ENCODE assay signal across 10 cellular contexts in genomic region chr11:66970371-66970807, GRCh38. TPM values are rescaled to one million over a fixed set of nuclear protein-coding genes. Genes with fewer than 3 reads are reported as not detected.
DNase-seq lines count a peak whose midpoint lies in the region; ATAC-seq and TF ChIP-seq lines count a peak whose summit lies in the region.
"Had no signal": no experiment of that assay in that cellular context is flagged by ENCODE, and none has a peak within 500 bp of the region (broad histone marks: within the 10 kb centered on the region; RNA-seq: fewer than 3 reads in every experiment).

No MANE protein-coding gene starts in this region.

- no peaks in the 10 kb centered on the region for H3K9me3 ChIP-seq in HEK293 (ENCODE audit: control insufficient read depth, insufficient read depth, low read depth, low read length)
- H3K9me3 ChIP-seq in fibroblast of lung (ENCODE audit: control insufficient read depth, insufficient read depth, low read depth, low read length), result no peaks in the 10 kb centered on the region
- H3K9me3 ChIP-seq in smooth muscle cell (replicated peaks; ENCODE audit: low read depth), result no peaks in the 10 kb centered on the region
- no peaks in the 10 kb centered on the region for H3K9me3 ChIP-seq in MM.1S (replicated peaks; ENCODE audit: insufficient read depth, low read length)
- H3K9me3 ChIP-seq: mucosa of descending colon had no signal

- H3K4me3 ChIP-seq in HEK293 (ENCODE audit: low read depth, low read length) (no peak overlapping the region), fibroblast of lung (replicated peaks in 1 of 4; ENCODE audit: control extremely low read depth in 1 of 4, insufficient read depth in 1 of 4, low read depth in 3 of 4, low read length in 4 of 4) (no peak overlapping the region), smooth muscle cell (no peak overlapping the region), MM.1S (ENCODE audit: low read length) (no peak overlapping the region)
- H3K4me3 ChIP-seq: mucosa of descending colon had no signal

- no peaks in the 10 kb centered on the region for H3K79me2 ChIP-seq in fibroblast of lung (ENCODE audit: control insufficient read depth, insufficient read depth, low read length)
- no peaks in the 10 kb centered on the region for H3K79me2 ChIP-seq in smooth muscle cell (ENCODE audit: low read depth)
- H3K79me2 ChIP-seq in MM.1S (ENCODE audit: low read length), result no peaks in the 10 kb centered on the region

- H3K27ac Mint-ChIP-seq in activated T-helper 1 cell treated with anti-CD3 and anti-CD28 coated beads, Interleukin-12 subunit alpha, Interleukin-12 subunit beta, Interleukin-2, Interleukin-4 antibody, amounts not matched to agents 30 ng/mL and 10 ng/mL and 1 ng/mL, durations not matched to agents 14 hours and 24 hours and 36 hours, result peak overlapping the region; percentile 9
- H3K27ac Mint-ChIP-seq in WTC11, result no peak overlapping the region

- H3K36me3 ChIP-seq in HEK293 (ENCODE audit: control insufficient read depth in 2 of 2, insufficient read depth in 1 of 2, low read length in 2 of 2) (no peaks in the 10 kb centered on the region), fibroblast of lung (ENCODE audit: control insufficient read depth, insufficient read depth, low read length) (no peaks in the 10 kb centered on the region), smooth muscle cell (ENCODE audit: low read depth) (no peaks in the 10 kb centered on the region), MM.1S (replicated peaks; ENCODE audit: insufficient read depth, low read length) (no peaks in the 10 kb centered on the region)

- H3K36me3 Mint-ChIP-seq in activated T-helper 1 cell treated with anti-CD3 and anti-CD28 coated beads, Interleukin-12 subunit alpha, Interleukin-12 subunit beta, Interleukin-2, Interleukin-4 antibody, amounts not matched to agents 30 ng/mL and 10 ng/mL and 1 ng/mL, durations not matched to agents 14 hours and 24 hours and 36 hours (ENCODE audit: low read depth), result no peaks in the 10 kb centered on the region
- no peaks in the 10 kb centered on the region for H3K36me3 Mint-ChIP-seq in WTC11

- H3K4me2 ChIP-seq in fibroblast of lung (ENCODE audit: extremely low read depth, insufficient read depth, low read length), result peak overlapping the region; percentile 64
- H3K4me2 ChIP-seq in smooth muscle cell, result peak overlapping the region; percentile 34
- H3K4me2 ChIP-seq in MM.1S (ENCODE audit: low read depth, low read length), result no peak overlapping the region

- no peaks in the 10 kb centered on the region for H3K9me3 Mint-ChIP-seq in activated T-helper 1 cell treated with anti-CD3 and anti-CD28 coated beads, Interleukin-12 subunit alpha, Interleukin-12 subunit beta, Interleukin-2, Interleukin-4 antibody, amounts not matched to agents 30 ng/mL and 10 ng/mL and 1 ng/mL, durations not matched to agents 14 hours and 24 hours and 36 hours
- peaks cover 11% of the 10 kb centered on the region for H3K9me3 Mint-ChIP-seq in WTC11

- H4K20me1 ChIP-seq in fibroblast of lung (ENCODE audit: control insufficient read depth, extremely low read depth, insufficient read depth, low read length), result no peaks in the 10 kb centered on the region
- no peaks in the 10 kb centered on the region for H4K20me1 ChIP-seq in smooth muscle cell (ENCODE audit: low read depth)
- no peaks in the 10 kb centered on the region for H4K20me1 ChIP-seq in MM.1S (ENCODE audit: insufficient read depth, low read length)

- 74% methylated on average over 4 of the region's 4 CpGs for WGBS in smooth muscle cell (ENCODE audit: low lambda C conversion rate)

- H3K27me3 Mint-ChIP-seq in activated T-helper 1 cell treated with anti-CD3 and anti-CD28 coated beads, Interleukin-12 subunit alpha, Interleukin-12 subunit beta, Interleukin-2, Interleukin-4 antibody, amounts not matched to agents 30 ng/mL and 10 ng/mL and 1 ng/mL, durations not matched to agents 14 hours and 24 hours and 36 hours (ENCODE audit: insufficient read depth), result peaks cover 1% of the 10 kb centered on the region
- peaks cover 5% of the 10 kb centered on the region for H3K27me3 Mint-ChIP-seq in WTC11 (ENCODE audit: low read depth)

- DNase-seq in activated T-helper 1 cell treated with anti-CD3 and anti-CD28 coated beads, Interleukin-12 subunit alpha, Interleukin-12 subunit beta, Interleukin-2, Interleukin-4 antibody, amounts not matched to agents 30 ng/mL and 10 ng/mL and 1 ng/mL, durations not matched to agents 14 hours and 24 hours and 36 hours (ENCODE audit: low spot score), result no peak
- DNase-seq in fibroblast of lung (ENCODE audit: low read depth in 2 of 2), result no peak
- DNase-seq in smooth muscle cell (lab: John Stamatoyannopoulos, UW; ENCODE audit: unreplicated experiment), result no peak
- no peak for DNase-seq in WTC11 (ENCODE audit: low spot score)
- no peak for DNase-seq in NCI-H446 (lab: John Stamatoyannopoulos, UW)
- DNase-seq in MM.1S, result no peak
- DNase-seq: activated CD4-positive, alpha-beta T cell treated with anti-CD3 and anti-CD28 coated beads, Interleukin-2, amount 50 U/mL, for 4 hours; mucosa of descending colon; NCI-H1436 treated with DMSO at 0.1 percent for 48 hours had no signal

- H3K4me1 ChIP-seq in HEK293 (ENCODE audit: control insufficient read depth, insufficient read depth, low read length) (no peaks in the 10 kb centered on the region), fibroblast of lung (ENCODE audit: control insufficient read depth, extremely low read depth, insufficient read depth, low read length) (peaks cover 27% of the 10 kb centered on the region), smooth muscle cell (ENCODE audit: low read depth) (no peaks in the 10 kb centered on the region), MM.1S (ENCODE audit: low read length) (no peaks in the 10 kb centered on the region)

- peaks cover 12% of the 10 kb centered on the region for H3K4me1 Mint-ChIP-seq in activated T-helper 1 cell treated with anti-CD3 and anti-CD28 coated beads, Interleukin-12 subunit alpha, Interleukin-12 subunit beta, Interleukin-2, Interleukin-4 antibody, amounts not matched to agents 30 ng/mL and 10 ng/mL and 1 ng/mL, durations not matched to agents 14 hours and 24 hours and 36 hours (ENCODE audit: low read depth)
- peaks cover 6% of the 10 kb centered on the region for H3K4me1 Mint-ChIP-seq in WTC11

- H3K4me3 Mint-ChIP-seq in activated T-helper 1 cell treated with anti-CD3 and anti-CD28 coated beads, Interleukin-12 subunit alpha, Interleukin-12 subunit beta, Interleukin-2, Interleukin-4 antibody, amounts not matched to agents 30 ng/mL and 10 ng/mL and 1 ng/mL, durations not matched to agents 14 hours and 24 hours and 36 hours, result no peak overlapping the region
- no peak overlapping the region for H3K4me3 Mint-ChIP-seq in WTC11

- CTCF ChIA-PET in HEK293 (lab: Yijun Ruan, JAX) (interaction anchor here (1.0 kb wide), 1 partner anchor 11 kb away, joined by 3 read pairs; no protein-coding TSS in a partner anchor), WTC11 (lab: Charles Lee) (interaction anchor here (1.4 kb wide), 1 partner anchor 88 kb away, joined by 3 read pairs; no protein-coding TSS in a partner anchor)

- peaks cover 11% of the 10 kb centered on the region for H3F3A ChIP-seq in smooth muscle cell (ENCODE audit: low read depth)
- no peaks in the 10 kb centered on the region for H3F3A ChIP-seq in MM.1S (ENCODE audit: insufficient read depth, low read length)

- H3K27ac ChIP-seq in HEK293 (ENCODE audit: extremely low read depth, low read depth, low read length), result no peak overlapping the region
- H3K27ac ChIP-seq in fibroblast of lung (ENCODE audit: insufficient read depth, low read length), result peak overlapping the region; percentile 93
- peak overlapping the region; percentile 98 for H3K27ac ChIP-seq in smooth muscle cell (ENCODE audit: low read depth)
- no peak overlapping the region for H3K27ac ChIP-seq in MM.1S (ENCODE audit: low read length)

- H3K9ac ChIP-seq in fibroblast of lung (ENCODE audit: insufficient read depth, low read length), result no peak overlapping the region
- H3K9ac ChIP-seq in smooth muscle cell (ENCODE audit: low read depth), result peak overlapping the region; percentile 75
- no peak overlapping the region for H3K9ac ChIP-seq in MM.1S (ENCODE audit: low read length)

- H3K27me3 ChIP-seq in fibroblast of lung (ENCODE audit: control insufficient read depth, insufficient read depth, low read length) (no peaks in the 10 kb centered on the region), smooth muscle cell (ENCODE audit: low read depth) (no peaks in the 10 kb centered on the region), MM.1S (replicated peaks; ENCODE audit: insufficient read depth, low read length) (0 out of 2 replicates have a peak, but pooled peaks cover 2% of the 10 kb centered on the region)

- TF ChIP-seq CTCF in HEK293 (tag by site-specific recombination; IDR thresholded peaks at IDR 0.05), result no peak
- no peak for TF ChIP-seq CTCF in fibroblast of lung (conservative IDR thresholded peaks at IDR 0.05 in 1 of 2, IDR thresholded peaks at IDR 0.05 in 1 of 2; ENCODE audit: low read depth in 1 of 2, low read length in 2 of 2)
- TF ChIP-seq CTCF in smooth muscle cell (IDR thresholded peaks at IDR 0.05; ENCODE audit: borderline replicate concordance, insufficient read depth, poor library complexity, severe bottlenecking), result no peak
- TF ChIP-seq CTCF in WTC11 (IDR thresholded peaks at IDR 0.05), result no peak
- TF ChIP-seq CTCF in MM.1S (IDR thresholded peaks at IDR 0.05; ENCODE audit: low read length), result no peak

- H2AFZ ChIP-seq in fibroblast of lung (ENCODE audit: low read length), result no peak overlapping the region
- H2AFZ ChIP-seq in smooth muscle cell (ENCODE audit: low read depth), result peak overlapping the region; percentile 11
- H2AFZ ChIP-seq in MM.1S (ENCODE audit: low read length), result no peak overlapping the region

- intact Hi-C loops in activated T-helper 1 cell treated with anti-CD3 and anti-CD28 coated beads, Interleukin-12 subunit alpha, Interleukin-12 subunit beta, Interleukin-2, Interleukin-4 antibody, amounts not matched to agents 30 ng/mL and 10 ng/mL and 1 ng/mL, durations not matched to agents 14 hours and 24 hours and 36 hours (cut with micrococcal nuclease), result no loop called here

- POLR2A ChIA-PET in HEK293 (lab: Yijun Ruan, JAX) (no interaction called here), WTC11 (lab: Charles Lee) (no interaction called here)

- no peaks in the 10 kb centered on the region for H3K9me2 ChIP-seq in MM.1S (replicated peaks; ENCODE audit: insufficient read depth, low read length)

- ATAC-seq in WTC11, result no peak

RNA-seq across cellular contexts. Expression of gene C11orf86, which starts 4.7 kb away (rescaled TPM):
- total RNA-seq in activated T-helper 1 cell treated with anti-CD3 and anti-CD28 coated beads, Interleukin-12 subunit alpha, Interleukin-12 subunit beta, Interleukin-2, Interleukin-4 antibody, amounts not matched to agents 30 ng/mL and 10 ng/mL and 1 ng/mL, durations not matched to agents 14 hours and 24 hours and 36 hours, result not detected in 2 replicates
- total RNA-seq in fibroblast of lung (not detected in 2 replicates), smooth muscle cell (not detected in 2 replicates), WTC11 (2021) (0.44 to 0.87 TPM (median 0.68 TPM) in 3 replicates)
- polyA plus RNA-seq in fibroblast of lung (not detected in 2 replicates), smooth muscle cell (not detected in 2 replicates)
- polyA plus RNA-seq in fibroblast of lung (2012), result not detected in 2 replicates
- not detected in 2 replicates for polyA minus RNA-seq in fibroblast of lung (ENCODE audit: low replicate concordance)

RNA-seq across cellular contexts. Expression of gene PC, which starts 12.2 kb away (rescaled TPM):
- total RNA-seq in activated T-helper 1 cell treated with anti-CD3 and anti-CD28 coated beads, Interleukin-12 subunit alpha, Interleukin-12 subunit beta, Interleukin-2, Interleukin-4 antibody, amounts not matched to agents 30 ng/mL and 10 ng/mL and 1 ng/mL, durations not matched to agents 14 hours and 24 hours and 36 hours, result 11.2 and 15.9 TPM in 2 replicates
- total RNA-seq in fibroblast of lung (10.3 and 22.8 TPM in 2 replicates), smooth muscle cell (11.8 TPM in 2 replicates), WTC11 (2021) (22.1 to 27.2 TPM (median 25.6 TPM) in 3 replicates)
- polyA plus RNA-seq in fibroblast of lung (5.1 and 8.2 TPM in 2 replicates), smooth muscle cell (21.8 and 36.1 TPM in 2 replicates)
- 9.3 and 20.8 TPM in 2 replicates for polyA plus RNA-seq in fibroblast of lung (2012)
- 13.5 and 48.6 TPM in 2 replicates for polyA minus RNA-seq in fibroblast of lung (ENCODE audit: low replicate concordance)

RNA-seq across cellular contexts. Expression of gene SYT12, which starts 52.5 kb away (rescaled TPM):
- total RNA-seq in activated T-helper 1 cell treated with anti-CD3 and anti-CD28 coated beads, Interleukin-12 subunit alpha, Interleukin-12 subunit beta, Interleukin-2, Interleukin-4 antibody, amounts not matched to agents 30 ng/mL and 10 ng/mL and 1 ng/mL, durations not matched to agents 14 hours and 24 hours and 36 hours, result not detected in 2 replicates
- total RNA-seq in fibroblast of lung, result under 0.01 and 0.26 TPM in 2 replicates
- 0.07 TPM in 1 of 2 replicates, not detected in the other for polyA plus RNA-seq in fibroblast of lung
- polyA plus RNA-seq in fibroblast of lung (2012), result 0.21 TPM in 1 of 2 replicates, not detected in the other
- 0.12 and 0.15 TPM in 2 replicates for polyA minus RNA-seq in fibroblast of lung (ENCODE audit: low replicate concordance)
- 0.67 and 2.1 TPM in 2 replicates for total RNA-seq in smooth muscle cell
- polyA plus RNA-seq in smooth muscle cell, result 3.4 and 4.9 TPM in 2 replicates
- 4.6 to 7.3 TPM (median 7.1 TPM) in 3 replicates for total RNA-seq in WTC11 (2021)

Comparison
In these comparisons a context has a peak if more than half of its experiments do, and no peak if none do; other contexts are left out.
1. H3K27ac ChIP-seq: peak in fibroblast of lung (single experiment) and smooth muscle cell (single experiment); none in HEK293 (single experiment) and MM.1S (single experiment).